Comparison of ENCODE assay signal across 8 cellular contexts in genomic region chrX:39613508-39613921, GRCh38.
DNase-seq lines count a peak whose midpoint lies in the region; ATAC-seq and TF ChIP-seq lines count a peak whose summit lies in the region.

No MANE protein-coding gene starts in this region.

- H3K4me3 Mint-ChIP-seq in activated naive CD8-positive, alpha-beta T cell treated with anti-CD3 and anti-CD28 coated beads, Interleukin-2, amount 10 ng/mL, durations not matched to agents 7 days and 5 days, result peak overlapping the region; percentile 88

- H3K27ac ChIP-seq in A673 (ENCODE audit: low read depth, low read length, poor library complexity, severe bottlenecking), result no peak overlapping the region
- no peak overlapping the region for H3K27ac ChIP-seq in thyroid gland

- peak; percentile 20 for DNase-seq in A673 (ENCODE audit: low spot score)
- DNase-seq in GM19238 (ENCODE audit: insufficient read length, low spot score), result peak; percentile 15
- peak; percentile 34 for DNase-seq in NCI-H2196 treated with DMSO at 0.1 percent for 48 hours (lab: John Stamatoyannopoulos, UW; ENCODE audit: unreplicated experiment)
- peak; percentile 29 for DNase-seq in activated naive CD8-positive, alpha-beta T cell treated with anti-CD3 and anti-CD28 coated beads, Interleukin-2, amount 10 ng/mL, durations not matched to agents 7 days and 5 days
- peak; percentile 45 for DNase-seq in left lobe of liver (ENCODE audit: low spot score)
- DNase-seq in thyroid gland, result peak; percentile 68 to 70

- intact Hi-C loops in A673 (cut with micrococcal nuclease; ENCODE audit: unreplicated experiment), result no loop called here
- intact Hi-C loops in thyroid gland (cut with DNase I), result no loop called here

- BruUV-seq in A673 (replicated peaks; lab: Mats Ljungman, UMichigan), result no TSS peak

- no peaks in the 10 kb centered on the region for H3K27me3 ChIP-seq in A673 (replicated peaks; ENCODE audit: insufficient read depth, low read depth, low read length, poor library complexity)
- H3K27me3 ChIP-seq in thyroid gland, result no peaks in the 10 kb centered on the region

- peaks cover 7% of the 10 kb centered on the region for H3K27me3 Mint-ChIP-seq in activated naive CD8-positive, alpha-beta T cell treated with anti-CD3 and anti-CD28 coated beads, Interleukin-2, amount 10 ng/mL, durations not matched to agents 7 days and 5 days

- POLR2A ChIA-PET in A673 (lab: Charles Lee; ENCODE audit: low non-redundant PET), result no interaction called here
- POLR2A ChIA-PET in activated naive CD8-positive, alpha-beta T cell treated with anti-CD3 and anti-CD28 coated beads, Interleukin-2, amount 10 ng/mL, durations not matched to agents 7 days and 5 days (lab: Charles Lee), result no interaction called here

- peaks cover 11% of the 10 kb centered on the region for H3K4me1 Mint-ChIP-seq in activated naive CD8-positive, alpha-beta T cell treated with anti-CD3 and anti-CD28 coated beads, Interleukin-2, amount 10 ng/mL, durations not matched to agents 7 days and 5 days

- no peak for TF ChIP-seq CTCF in A673 (conservative IDR thresholded peaks at IDR 0.05; ENCODE audit: low read depth, low read length)
- TF ChIP-seq CTCF in thyroid gland (IDR thresholded peaks at IDR 0.05), result no peak

- H3K9me3 Mint-ChIP-seq in activated naive CD8-positive, alpha-beta T cell treated with anti-CD3 and anti-CD28 coated beads, Interleukin-2, amount 10 ng/mL, durations not matched to agents 7 days and 5 days, result peaks cover 1% of the 10 kb centered on the region

- H3K4me3 ChIP-seq in A673 (ENCODE audit: low read depth, low read length, poor library complexity, severe bottlenecking), result no peak overlapping the region
- no peak overlapping the region for H3K4me3 ChIP-seq in thyroid gland (replicated peaks in 1 of 3)

- WGBS in thyroid gland, 2 donors, result 0 to 1% methylated on average over 15 to 18 of the region's 29 CpGs

- H3K36me3 ChIP-seq in A673 (ENCODE audit: insufficient read depth, low read length, poor library complexity, severe bottlenecking) (no peaks in the 10 kb centered on the region), thyroid gland (no peaks in the 10 kb centered on the region)

- H3K36me3 Mint-ChIP-seq in activated naive CD8-positive, alpha-beta T cell treated with anti-CD3 and anti-CD28 coated beads, Interleukin-2, amount 10 ng/mL, durations not matched to agents 7 days and 5 days, result no peaks in the 10 kb centered on the region

- H3K4me1 ChIP-seq in A673 (ENCODE audit: insufficient read depth, low read length, poor library complexity, severe bottlenecking) (no peaks in the 10 kb centered on the region), thyroid gland (peaks cover 4 to 10% of the 10 kb centered on the region in 2 donors)

- CTCF ChIA-PET in A673 (lab: Charles Lee), result no interaction called here

- H3K27ac Mint-ChIP-seq in activated naive CD8-positive, alpha-beta T cell treated with anti-CD3 and anti-CD28 coated beads, Interleukin-2, amount 10 ng/mL, durations not matched to agents 7 days and 5 days, result no peak overlapping the region

- H3K9me3 ChIP-seq in A673 (ENCODE audit: low read depth, low read length, poor library complexity, severe bottlenecking) (no peaks in the 10 kb centered on the region), thyroid gland (no peaks in the 10 kb centered on the region)

- TF ChIP-seq POLR2A in thyroid gland (IDR thresholded peaks at IDR 0.05), result no peak

- ATAC-seq in activated naive CD8-positive, alpha-beta T cell treated with anti-CD3 and anti-CD28 coated beads, Interleukin-2, amount 10 ng/mL, durations not matched to agents 7 days and 5 days (ENCODE audit: low read depth), result peak; percentile 60
- ATAC-seq in left lobe of liver, result peak; percentile 60
- ATAC-seq in HG03571 (IDR thresholded peaks at IDR 0.05; ENCODE audit: unreplicated experiment), result no peak
- no peak for ATAC-seq in GM21367 (IDR thresholded peaks at IDR 0.05; ENCODE audit: unreplicated experiment)

Comparison
In these comparisons a context has a peak if more than half of its experiments do, and no peak if none do; other contexts are left out.
1. DNase-seq: peak in every context shown above with its lines; median percentile 69 in thyroid gland; 45 in left lobe of liver; 34 in NCI-H2196 treated with DMSO at 0.1 percent for 48 hours; 29 in activated naive CD8-positive, alpha-beta T cell treated with anti-CD3 and anti-CD28 coated beads, Interleukin-2, amount 10 ng/mL, durations not matched to agents 7 days and 5 days; 20 in A673; 15 in GM19238.
2. ATAC-seq: peak in activated naive CD8-positive, alpha-beta T cell treated with anti-CD3 and anti-CD28 coated beads, Interleukin-2, amount 10 ng/mL, durations not matched to agents 7 days and 5 days (single experiment) and left lobe of liver (single experiment); none in HG03571 (single experiment) and GM21367 (single experiment).